In the genomic region with DNA sequence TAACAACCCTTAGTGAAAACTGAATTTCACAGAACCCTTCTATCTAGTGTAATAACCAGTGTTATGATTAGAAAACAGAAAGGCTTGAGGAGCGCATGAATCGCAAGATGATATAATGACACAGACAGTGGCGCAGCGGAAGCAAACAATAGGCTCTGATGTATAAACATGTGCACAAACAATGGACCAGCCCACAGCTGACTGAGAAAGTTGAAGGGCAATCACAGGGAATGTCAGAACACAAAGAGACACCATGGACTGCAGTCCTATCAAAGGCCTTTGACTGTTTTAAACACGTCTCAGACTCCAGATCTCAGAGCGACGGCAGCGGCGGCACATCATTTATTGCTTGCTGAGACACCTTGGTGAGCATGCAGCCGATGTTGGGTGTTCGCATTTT, we compare ENCODE assay signal across 15 cellular contexts.
"Had no signal": no experiment of that assay in that cellular context is flagged by ENCODE, and none has a peak within 500 bp of the region (broad histone marks: within the 10 kb centered on the region; RNA-seq: fewer than 3 reads in every experiment).

No MANE protein-coding gene starts in this region.

- H3K9me3 ChIP-seq: lower lobe of right lung, SK-N-SH, upper lobe of left lung had no signal

- H3K4me1 ChIP-seq: lower lobe of right lung, parathyroid adenoma, upper lobe of left lung had no signal

- DNase-seq: activated CD4-positive, alpha-beta T cell treated with anti-CD3 and anti-CD28 coated beads, Interleukin-2, amount 50 U/mL, for 1 hour; activated CD8-positive, alpha-beta memory T cell treated with anti-CD3 and anti-CD28 coated beads for 24 hours; activated naive CD8-positive, alpha-beta T cell treated with anti-CD3 and anti-CD28 coated beads, Interleukin-2, amount 10 ng/mL, durations not matched to agents 7 days and 5 days; erythroblast; lower lobe of right lung; right cardiac atrium; SK-N-SH; small intestine; stimulated activated CD4-positive, alpha-beta T cell treated with anti-CD3 and anti-CD28 coated beads, Interleukin-4, amount 100 ng/mL, for 24 hours; stimulated activated naive CD4-positive, alpha-beta T cell treated with Interleukin-2 at 50 U/mL for 16 hours; T-cell; T-helper 9 cell; upper lobe of left lung had no signal

- ATAC-seq: activated CD4-positive, CD25-positive, alpha-beta regulatory T cell treated with anti-CD3 and anti-CD28 coated beads, Interleukin-2, amount 50 U/mL, for 24 hours; lower lobe of right lung; right cardiac atrium had no signal

- H3K4me3 ChIP-seq: lower lobe of right lung, upper lobe of left lung had no signal

- H3K27me3 ChIP-seq: upper lobe of left lung had no signal

- H3K27ac ChIP-seq: lower lobe of right lung, parathyroid adenoma, upper lobe of left lung had no signal
